In the genomic region with DNA sequence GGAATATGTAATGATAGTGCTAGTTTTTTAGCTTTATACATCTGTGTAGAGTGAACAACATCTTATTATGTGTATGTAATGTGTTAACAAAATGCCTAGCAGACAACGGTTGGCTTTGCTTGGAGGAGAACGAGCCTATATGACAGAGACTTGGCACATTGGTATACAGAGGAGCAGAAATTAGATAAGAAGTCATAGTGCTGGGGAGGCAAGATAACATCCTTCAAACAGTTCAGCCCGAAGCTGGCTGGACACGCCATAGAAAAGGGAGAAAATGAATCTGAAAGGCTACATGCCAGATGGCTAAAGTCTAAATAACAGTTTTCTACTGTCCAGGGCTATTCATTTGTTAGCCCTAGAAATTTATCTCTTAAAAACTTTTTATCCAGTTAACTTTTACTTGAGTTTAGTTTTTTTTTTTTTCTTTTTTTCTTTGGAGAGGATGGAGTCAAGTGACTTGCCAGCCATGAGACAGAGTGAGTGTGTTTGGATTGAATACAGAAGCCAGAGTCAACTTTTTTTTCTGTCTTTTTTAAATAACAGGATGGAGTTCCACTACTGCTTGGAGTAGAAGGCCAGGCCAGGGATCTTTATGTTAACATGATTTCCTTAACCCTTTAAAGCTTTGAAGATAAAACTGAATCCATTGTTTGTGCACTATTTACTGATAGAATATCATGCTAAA, we compare ENCODE assay signal across 1 cellular context.
TF ChIP-seq lines count a peak whose summit lies in the region.

No MANE protein-coding gene starts in this region.

TF ChIP-seq in H1, 55 proteins besides CTCF, POLR2A, EP300 and RAD21:
- TF ChIP-seq, protein P1, sequence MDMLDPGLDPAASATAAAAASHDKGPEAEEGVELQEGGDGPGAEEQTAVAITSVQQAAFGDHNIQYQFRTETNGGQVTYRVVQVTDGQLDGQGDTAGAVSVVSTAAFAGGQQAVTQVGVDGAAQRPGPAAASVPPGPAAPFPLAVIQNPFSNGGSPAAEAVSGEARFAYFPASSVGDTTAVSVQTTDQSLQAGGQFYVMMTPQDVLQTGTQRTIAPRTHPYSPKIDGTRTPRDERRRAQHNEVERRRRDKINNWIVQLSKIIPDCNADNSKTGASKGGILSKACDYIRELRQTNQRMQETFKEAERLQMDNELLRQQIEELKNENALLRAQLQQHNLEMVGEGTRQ (IDR thresholded peaks at IDR 0.05; ENCODE audit: low read length) = no peak
- no peak for TF ChIP-seq SRF (IDR thresholded peaks at IDR 0.05; ENCODE audit: low read depth, low read length)
- TF ChIP-seq TEAD4 (IDR thresholded peaks at IDR 0.05; ENCODE audit: low read depth, low read length) = no peak
- TF ChIP-seq SP1 (IDR thresholded peaks at IDR 0.05; ENCODE audit: low read depth, low read length) = no peak
- no peak for TF ChIP-seq CHD2 (IDR thresholded peaks at IDR 0.05; ENCODE audit: low read length)
- TF ChIP-seq SIN3A (conservative IDR thresholded peaks at IDR 0.05 in 1 of 2, IDR thresholded peaks at IDR 0.05 in 1 of 2; ENCODE audit: low read depth in 1 of 2, low read length in 2 of 2) = no peak
- no peak for TF ChIP-seq SP4 (IDR thresholded peaks at IDR 0.05; ENCODE audit: low read length)
- no peak for TF ChIP-seq TBP (IDR thresholded peaks at IDR 0.05; ENCODE audit: low read depth, low read length)
- TF ChIP-seq ASH2L (IDR thresholded peaks at IDR 0.05; ENCODE audit: low read length) = no peak
